ENCODE assay signal across 5 cellular contexts in genomic region chr3:10266936-10267335, GRCh38. TPM values are rescaled to one million over a fixed set of nuclear protein-coding genes. Genes with fewer than 3 reads are reported as not detected.
"Had no signal": no experiment of that assay in that cellular context is flagged by ENCODE, and none has a peak within 500 bp of the region (broad histone marks: within the 10 kb centered on the region; RNA-seq: fewer than 3 reads in every experiment).

No MANE protein-coding gene starts in this region.

RNA-seq across cellular contexts. Expression of gene GHRL, which starts 25.8 kb away (rescaled TPM):
- total RNA-seq: fibroblast of villous mesenchyme, gastrocnemius medialis, lower leg skin, myocyte had no signal
- polyA plus RNA-seq: mammary epithelial cell had no signal
